Comparison of ENCODE assay signal across 8 cellular contexts in the genomic region with DNA sequence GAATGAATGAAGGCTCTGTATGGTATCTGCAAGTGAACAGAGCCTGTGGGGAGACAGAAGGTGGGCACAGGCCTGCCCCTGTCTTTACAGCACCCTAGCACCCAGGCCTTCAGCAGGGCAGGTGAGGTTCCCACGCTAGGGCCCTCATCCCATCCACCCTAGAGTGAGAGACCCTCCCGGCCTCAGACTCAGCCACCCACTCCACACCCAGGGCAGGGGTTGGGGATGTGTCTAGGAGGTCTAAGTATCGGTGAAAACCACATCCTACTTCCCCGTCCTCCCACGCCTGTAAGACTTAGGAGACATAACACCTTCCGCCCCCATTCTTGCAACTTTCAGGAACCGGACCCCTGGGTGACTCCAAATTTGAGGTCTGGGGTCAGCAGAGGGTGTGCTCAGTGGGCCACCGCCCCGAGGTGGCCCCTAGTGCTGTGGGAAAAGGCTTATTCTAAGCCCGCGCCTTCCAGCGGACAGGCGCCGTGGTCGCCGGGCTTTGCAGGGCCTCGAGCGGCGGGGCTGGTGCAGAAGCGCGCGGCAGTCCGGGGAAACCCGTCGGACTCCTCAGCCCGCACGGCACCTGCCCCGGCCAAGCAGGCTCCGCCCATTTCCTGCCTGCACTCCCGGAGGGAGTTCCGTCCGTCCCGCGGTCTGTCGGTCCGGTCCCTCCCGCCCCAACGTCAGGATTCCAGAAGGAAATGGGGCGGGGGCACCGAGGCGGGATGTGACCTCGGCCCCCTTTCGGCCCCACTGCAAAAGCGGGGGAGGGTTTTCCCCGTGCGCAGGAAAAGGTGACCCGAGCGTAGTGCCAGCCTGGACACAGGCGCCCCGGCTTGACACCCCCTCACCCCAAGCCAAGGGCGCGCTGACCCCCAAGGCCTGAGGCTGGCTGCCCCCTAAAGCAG. TPM values are rescaled to one million over a fixed set of nuclear protein-coding genes. Genes with fewer than 3 reads are reported as not detected.
DNase-seq lines count a peak whose midpoint lies in the region; ATAC-seq, FAIRE-seq and TF ChIP-seq lines count a peak whose summit lies in the region.

No MANE protein-coding gene starts in this region.

- FAIRE-seq in GM18507 (lab: Jason Lieb, UNC): peak; percentile 86
- peak; percentile 83 for FAIRE-seq in K562 (lab: Jason Lieb, UNC)

- no peaks in the 10 kb centered on the region for H3K9me3 ChIP-seq in SJSA1 (replicated peaks)
- no peaks in the 10 kb centered on the region for H3K9me3 ChIP-seq in K562 (replicated peaks; ENCODE audit: control insufficient read depth, insufficient read depth, low read depth, low read length)

- TF ChIP-seq CTCF in K562 (IDR thresholded peaks at IDR 0.05 in 2 of 3, conservative IDR thresholded peaks at IDR 0.05 in 1 of 3; ENCODE audit: insufficient read depth in 2 of 3, low read depth in 1 of 3, low read length in 3 of 3) (no peak), kidney epithelial cell (IDR thresholded peaks at IDR 0.05; ENCODE audit: insufficient read depth, low read length, poor library complexity, severe bottlenecking) (no peak)

- CTCF ChIA-PET in K562 (lab: Yijun Ruan, JAX; ENCODE audit: low intra/inter-chr PET ratio): no interaction called here

- 4% methylated on average over 50 of the region's 52 CpGs for WGBS in K562 (ENCODE audit: insufficient coverage, low coverage, missing lambda C conversion rate)

- TF ChIP-seq EP300 in K562 (IDR thresholded peaks at IDR 0.05; ENCODE audit: low read length): no peak

- intact Hi-C loops in K562 (cut with micrococcal nuclease): loop anchor here (5.0 to 10.0 kb wide), 3 partner anchors 74 to 194 kb away; a partner anchor contains a TSS

- POLR2A ChIA-PET in K562 (lab: Yijun Ruan, JAX): no interaction called here

- H2AFZ ChIP-seq in K562 (ENCODE audit: low read depth, low read length): peak overlapping the region; percentile 79

- peak overlapping the region; percentile 72 to 92 for H3K9ac ChIP-seq in K562 (ENCODE audit: insufficient read depth in 1 of 2, low read depth in 2 of 2, low read length in 2 of 2)

- H3K4me2 ChIP-seq in K562 (ENCODE audit: insufficient read depth, low read length): peak overlapping the region; percentile 74

- H3K27ac ChIP-seq in SJSA1: no peak overlapping the region
- H3K27ac ChIP-seq in K562 (ENCODE audit: extremely low read depth, low read depth, low read length): peak overlapping the region; percentile 83

- H3K9me1 ChIP-seq in K562 (ENCODE audit: control insufficient read depth, insufficient read depth, low read length): peaks cover 3% of the 10 kb centered on the region

- H3K79me2 ChIP-seq in K562 (ENCODE audit: control insufficient read depth, insufficient read depth, low read length): peaks cover 29% of the 10 kb centered on the region

- DNase-seq in AML-193 (lab: John Stamatoyannopoulos, UW) (peak; percentile 19 to 26), GM18507 (ENCODE audit: extremely low spot score, insufficient read length, low read depth) (no peak), HT-29 (ENCODE audit: low spot score) (peak; percentile 96), SJSA1 (ENCODE audit: low read depth in 1 of 2, low spot score in 2 of 2) (peak in 1 of 2 experiments; percentile 63), K562 (ENCODE audit: extremely low read depth in 1 of 4, low spot score in 3 of 4) (peak; percentile 72 to 86 (median 74)), kidney epithelial cell (ENCODE audit: low read depth) (no peak), OCI-M2 (lab: John Stamatoyannopoulos, UW; ENCODE audit: unreplicated experiment) (no peak)
- peak; percentile 33 for DNase-seq in stimulated activated CD4-positive, alpha-beta T cell treated with anti-CD3 and anti-CD28 coated beads, Interleukin-2, amount 100 ng/mL, for 4 hours (ENCODE audit: low read depth)

- TSS peak; percentile 55 for BruUV-seq in K562 (replicated peaks; lab: Mats Ljungman, UMichigan)

- H3K27me3 ChIP-seq in SJSA1 (replicated peaks): peaks cover 6% of the 10 kb centered on the region; the same call in 1 of the 2 replicates
- no peaks in the 10 kb centered on the region for H3K27me3 ChIP-seq in K562 (ENCODE audit: control insufficient read depth in 2 of 2, insufficient read depth in 2 of 2, low read length in 2 of 2)
- H3K27me3 ChIP-seq in kidney epithelial cell (ENCODE audit: control insufficient read depth, insufficient read depth, low read length): no peaks in the 10 kb centered on the region

- peaks cover 11% of the 10 kb centered on the region for H3K36me3 ChIP-seq in SJSA1
- H3K36me3 ChIP-seq in K562 (ENCODE audit: control insufficient read depth, insufficient read depth, low read length): peaks cover 22% of the 10 kb centered on the region; the same call in 2 of the 3 replicates
- H3K36me3 ChIP-seq in kidney epithelial cell (ENCODE audit: control insufficient read depth, insufficient read depth, low read length): no peaks in the 10 kb centered on the region

- TF ChIP-seq POLR2A in K562 (conservative IDR thresholded peaks at IDR 0.05): peak; percentile 63

- TF ChIP-seq RAD21 in K562 (CRISPR knock-in tag; conservative IDR thresholded peaks at IDR 0.05 in 1 of 2, IDR thresholded peaks at IDR 0.05 in 1 of 2): no peak

- peak; percentile 65 for ATAC-seq in K562

- in situ Hi-C loops in K562 (cut with MboI): no loop called here

- H3K4me1 ChIP-seq in SJSA1 (replicated peaks): peaks cover 52% of the 10 kb centered on the region
- peaks cover 29 to 66% of the 10 kb centered on the region in 2 experiments for H3K4me1 ChIP-seq in K562 (replicated peaks in 1 of 2; ENCODE audit: control insufficient read depth in 2 of 2, insufficient read depth in 2 of 2, low read length in 2 of 2)

- H3K4me3 ChIP-seq in SJSA1: peak overlapping the region; percentile 19; the same call in 1 of the 2 replicates
- H3K4me3 ChIP-seq in K562: peak overlapping the region; percentile 100
- peak overlapping the region; percentile 54 for H3K4me3 ChIP-seq in kidney epithelial cell (ENCODE audit: low read depth, low read length)

- no peaks in the 10 kb centered on the region for H4K20me1 ChIP-seq in K562 (replicated peaks; ENCODE audit: control insufficient read depth, insufficient read depth, low read length)

RNA-seq across cellular contexts. Expression of a gene that starts 0.9 kb away (rescaled TPM):
- 47.2 and 51.9 TPM in 2 replicates for total RNA-seq in HT-29 (2014; rRNA removed; shearing (Covaris generic))
- total RNA-seq in SJSA1 (2014; rRNA removed; shearing (Covaris generic)): 0.41 and 0.47 TPM in 2 replicates
- total RNA-seq in K562 (2011; cell fraction: chromatin; rRNA removed; ENCODE audit: low replicate concordance): 3.5 and 12.3 TPM in 2 replicates
- total RNA-seq in K562 (2011; cell fraction: nucleolus; rRNA removed): 7.8 and 11.8 TPM in 2 replicates
- total RNA-seq in K562 (2011; cell fraction: nucleoplasm; rRNA removed): 5.1 and 7.5 TPM in 2 replicates
- total RNA-seq in K562 (2014; rRNA removed) (4.8 and 9.8 TPM in 2 replicates), K562 (2014; rRNA removed; fragmentation: Illumina TruSeq; extraction: Trizol) (0.95 and 1.1 TPM in 2 replicates), K562 (2015; rRNA removed; fragmentation: Illumina TruSeq; extraction: Trizol) (3.5 and 4.8 TPM in 2 replicates), K562 (2021) (12.1 and 15.2 TPM in 2 replicates), kidney epithelial cell (8.0 and 9.6 TPM in 2 replicates)
- polyA plus RNA-seq in K562 (2011; rRNA removed) (3.9 and 6.8 TPM in 2 replicates), K562 (2014; fragmentation: Illumina TruSeq; extraction: Trizol) (6.0 and 9.6 TPM in 2 replicates), K562 (2014; fragmentation: Nextera tagmentation; extraction: Ambion mirVana) (under 1 TPM; 0.37 to 0.52 TPM), K562 (2014; rRNA removed) (11.4 and 12.4 TPM in 2 replicates)
- polyA plus RNA-seq in K562 (2011; cell fraction: cytosol; rRNA removed): 4.6 and 19.2 TPM in 2 replicates
- polyA plus RNA-seq in K562 (2011; cell fraction: nucleus; rRNA removed): 35.1 and 67.7 TPM in 2 replicates
- polyA plus RNA-seq in K562 (2012): 15.0 and 18.1 TPM in 2 replicates
- 0.45 and 0.67 TPM in 2 replicates for polyA minus RNA-seq in K562 (2011; rRNA and poly(A)+ RNA removed)
- polyA minus RNA-seq in K562 (2011; cell fraction: cytosol; rRNA and poly(A)+ RNA removed): 5.6 and 6.4 TPM in 2 replicates
- 2.4 and 3.0 TPM in 2 replicates for polyA minus RNA-seq in K562 (2011; cell fraction: nucleus; rRNA and poly(A)+ RNA removed)

RNA-seq across cellular contexts. Expression of a gene that starts 2.4 kb away (rescaled TPM):
- total RNA-seq in HT-29 (2014; rRNA removed; shearing (Covaris generic)): 102 and 110 TPM in 2 replicates
- 72.1 and 76.6 TPM in 2 replicates for total RNA-seq in SJSA1 (2014; rRNA removed; shearing (Covaris generic))
- 43.5 and 79.2 TPM in 2 replicates for total RNA-seq in K562 (2011; cell fraction: chromatin; rRNA removed; ENCODE audit: low replicate concordance)
- total RNA-seq in K562 (2011; cell fraction: nucleolus; rRNA removed): 37.2 and 37.9 TPM in 2 replicates
- 25.8 and 34.6 TPM in 2 replicates for total RNA-seq in K562 (2011; cell fraction: nucleoplasm; rRNA removed)
- 59.9 and 65.9 TPM in 2 replicates for total RNA-seq in K562 (2014; rRNA removed)
- 37.1 and 45.0 TPM in 2 replicates for total RNA-seq in K562 (2014; rRNA removed; fragmentation: Illumina TruSeq; extraction: Trizol)
- 69.1 and 70.2 TPM in 2 replicates for total RNA-seq in K562 (2015; rRNA removed; fragmentation: Illumina TruSeq; extraction: Trizol)
- total RNA-seq in K562 (2021): 79.5 and 83.2 TPM in 2 replicates
- polyA plus RNA-seq in K562 (2011; rRNA removed): 31.9 and 38.8 TPM in 2 replicates
- polyA plus RNA-seq in K562 (2011; cell fraction: cytosol; rRNA removed): 31.0 and 31.9 TPM in 2 replicates
- 33.2 and 38.3 TPM in 2 replicates for polyA plus RNA-seq in K562 (2011; cell fraction: nucleus; rRNA removed)
- polyA plus RNA-seq in K562 (2012): 64.7 and 71.3 TPM in 2 replicates
- polyA plus RNA-seq in K562 (2014; fragmentation: Illumina TruSeq; extraction: Trizol): 65.2 and 68.2 TPM in 2 replicates
- 1 to 10 TPM; 4.2 to 4.3 TPM for polyA plus RNA-seq in K562 (2014; fragmentation: Nextera tagmentation; extraction: Ambion mirVana)
- polyA plus RNA-seq in K562 (2014; rRNA removed): 53.9 and 60.5 TPM in 2 replicates
- 43.7 and 45.2 TPM in 2 replicates for polyA minus RNA-seq in K562 (2011; rRNA and poly(A)+ RNA removed)
- 40.1 and 44.7 TPM in 2 replicates for polyA minus RNA-seq in K562 (2011; cell fraction: cytosol; rRNA and poly(A)+ RNA removed)
- 16.3 and 25.7 TPM in 2 replicates for polyA minus RNA-seq in K562 (2011; cell fraction: nucleus; rRNA and poly(A)+ RNA removed)
- total RNA-seq in kidney epithelial cell: 75.4 and 78.5 TPM in 2 replicates

RNA-seq across cellular contexts. Expression of a gene that starts 8.8 kb away (rescaled TPM):
- total RNA-seq in HT-29 (2014; rRNA removed; shearing (Covaris generic)): 0.34 and 0.38 TPM in 2 replicates
- 10.9 and 14.3 TPM in 2 replicates for total RNA-seq in SJSA1 (2014; rRNA removed; shearing (Covaris generic))
- total RNA-seq in K562 (2011; cell fraction: chromatin; rRNA removed; ENCODE audit: low replicate concordance): 14.5 and 45.8 TPM in 2 replicates
- 23.8 and 25.5 TPM in 2 replicates for total RNA-seq in K562 (2011; cell fraction: nucleolus; rRNA removed)
- 15.2 and 19.3 TPM in 2 replicates for total RNA-seq in K562 (2011; cell fraction: nucleoplasm; rRNA removed)
- total RNA-seq in K562 (2014; rRNA removed) (13.5 and 17.2 TPM in 2 replicates), K562 (2014; rRNA removed; fragmentation: Illumina TruSeq; extraction: Trizol) (3.2 and 3.8 TPM in 2 replicates), K562 (2015; rRNA removed; fragmentation: Illumina TruSeq; extraction: Trizol) (11.2 and 11.3 TPM in 2 replicates), K562 (2021) (24.9 and 27.8 TPM in 2 replicates), kidney epithelial cell (10.8 TPM in 2 replicates)
- polyA plus RNA-seq in K562 (2011; rRNA removed) (3.9 and 4.2 TPM in 2 replicates), K562 (2014; fragmentation: Illumina TruSeq; extraction: Trizol) (8.2 and 14.9 TPM in 2 replicates), K562 (2014; fragmentation: Nextera tagmentation; extraction: Ambion mirVana) (under 1 TPM; 0.01 to 0.03 TPM), K562 (2014; rRNA removed) (13.0 and 16.5 TPM in 2 replicates)
- 4.1 and 9.7 TPM in 2 replicates for polyA plus RNA-seq in K562 (2011; cell fraction: cytosol; rRNA removed)
- 29.4 and 48.2 TPM in 2 replicates for polyA plus RNA-seq in K562 (2011; cell fraction: nucleus; rRNA removed)
- polyA plus RNA-seq in K562 (2012): 14.3 and 16.2 TPM in 2 replicates
- 1.1 and 2.7 TPM in 2 replicates for polyA minus RNA-seq in K562 (2011; rRNA and poly(A)+ RNA removed)
- 6.3 and 8.5 TPM in 2 replicates for polyA minus RNA-seq in K562 (2011; cell fraction: cytosol; rRNA and poly(A)+ RNA removed)
- polyA minus RNA-seq in K562 (2011; cell fraction: nucleus; rRNA and poly(A)+ RNA removed): 6.7 and 6.9 TPM in 2 replicates

RNA-seq across cellular contexts. Expression of a gene that starts 22.4 kb away (rescaled TPM):
- total RNA-seq in HT-29 (2014; rRNA removed; shearing (Covaris generic)): 63.2 and 68.4 TPM in 2 replicates
- 10.3 and 22.7 TPM in 2 replicates for total RNA-seq in SJSA1 (2014; rRNA removed; shearing (Covaris generic))
- 103 and 254 TPM in 2 replicates for total RNA-seq in K562 (2011; cell fraction: chromatin; rRNA removed; ENCODE audit: low replicate concordance)
- 128 and 153 TPM in 2 replicates for total RNA-seq in K562 (2011; cell fraction: nucleolus; rRNA removed)
- 102 and 113 TPM in 2 replicates for total RNA-seq in K562 (2011; cell fraction: nucleoplasm; rRNA removed)
- total RNA-seq in K562 (2014; rRNA removed): 28.5 and 36.8 TPM in 2 replicates
- 7.9 and 10.8 TPM in 2 replicates for total RNA-seq in K562 (2014; rRNA removed; fragmentation: Illumina TruSeq; extraction: Trizol)
- 21.5 and 24.1 TPM in 2 replicates for total RNA-seq in K562 (2015; rRNA removed; fragmentation: Illumina TruSeq; extraction: Trizol)
- total RNA-seq in K562 (2021): 46.1 and 52.8 TPM in 2 replicates
- polyA plus RNA-seq in K562 (2011; rRNA removed): 26.9 and 40.4 TPM in 2 replicates
- polyA plus RNA-seq in K562 (2011; cell fraction: cytosol; rRNA removed): 35.2 and 67.5 TPM in 2 replicates
- polyA plus RNA-seq in K562 (2011; cell fraction: nucleus; rRNA removed): 185 and 221 TPM in 2 replicates
- polyA plus RNA-seq in K562 (2012): 35.3 and 54.9 TPM in 2 replicates
- 24.2 and 36.6 TPM in 2 replicates for polyA plus RNA-seq in K562 (2014; fragmentation: Illumina TruSeq; extraction: Trizol)
- polyA plus RNA-seq in K562 (2014; fragmentation: Nextera tagmentation; extraction: Ambion mirVana): 1 to 10 TPM; 3.1 to 6.6 TPM
- 49.0 and 57.1 TPM in 2 replicates for polyA plus RNA-seq in K562 (2014; rRNA removed)
- polyA minus RNA-seq in K562 (2011; rRNA and poly(A)+ RNA removed): 14.0 and 18.9 TPM in 2 replicates
- 20.3 and 21.6 TPM in 2 replicates for polyA minus RNA-seq in K562 (2011; cell fraction: cytosol; rRNA and poly(A)+ RNA removed)
- 40.1 and 51.8 TPM in 2 replicates for polyA minus RNA-seq in K562 (2011; cell fraction: nucleus; rRNA and poly(A)+ RNA removed)
- total RNA-seq in kidney epithelial cell: 19.6 and 25.6 TPM in 2 replicates

RNA-seq across cellular contexts. Expression of a gene that starts 57.4 kb away (rescaled TPM):
- total RNA-seq in HT-29 (2014; rRNA removed; shearing (Covaris generic)): 0.69 and 1.5 TPM in 2 replicates
- 0.24 and 0.94 TPM in 2 replicates for total RNA-seq in SJSA1 (2014; rRNA removed; shearing (Covaris generic))
- total RNA-seq in K562 (2011; cell fraction: chromatin; rRNA removed; ENCODE audit: low replicate concordance): 5.2 and 13.5 TPM in 2 replicates
- total RNA-seq in K562 (2011; cell fraction: nucleolus; rRNA removed): 6.7 and 7.0 TPM in 2 replicates
- total RNA-seq in K562 (2011; cell fraction: nucleoplasm; rRNA removed): 4.0 and 4.6 TPM in 2 replicates
- total RNA-seq in K562 (2014; rRNA removed): 0.59 and 0.73 TPM in 2 replicates
- 0.10 and 0.22 TPM in 2 replicates for total RNA-seq in K562 (2014; rRNA removed; fragmentation: Illumina TruSeq; extraction: Trizol)
- total RNA-seq in K562 (2015; rRNA removed; fragmentation: Illumina TruSeq; extraction: Trizol): 0.36 and 0.45 TPM in 2 replicates
- 0.67 and 1.1 TPM in 2 replicates for total RNA-seq in K562 (2021)
- polyA plus RNA-seq in K562 (2011; rRNA removed): 0.11 and 0.22 TPM in 2 replicates
- polyA plus RNA-seq in K562 (2011; cell fraction: cytosol; rRNA removed): 0.10 and 0.36 TPM in 2 replicates
- 1.6 and 3.1 TPM in 2 replicates for polyA plus RNA-seq in K562 (2011; cell fraction: nucleus; rRNA removed)
- polyA plus RNA-seq in K562 (2012): 0.43 and 0.46 TPM in 2 replicates
- 0.11 and 0.16 TPM in 2 replicates for polyA plus RNA-seq in K562 (2014; fragmentation: Illumina TruSeq; extraction: Trizol)
- polyA plus RNA-seq in K562 (2014; fragmentation: Nextera tagmentation; extraction: Ambion mirVana): not detected
- polyA plus RNA-seq in K562 (2014; rRNA removed): 0.94 and 1.6 TPM in 2 replicates
- polyA minus RNA-seq in K562 (2011; rRNA and poly(A)+ RNA removed): 0.35 and 0.42 TPM in 2 replicates
- 0.27 TPM in 1 of 2 replicates, not detected in the other for polyA minus RNA-seq in K562 (2011; cell fraction: cytosol; rRNA and poly(A)+ RNA removed)
- polyA minus RNA-seq in K562 (2011; cell fraction: nucleus; rRNA and poly(A)+ RNA removed): 1.8 TPM in 2 replicates
- total RNA-seq in kidney epithelial cell: 0.21 and 0.27 TPM in 2 replicates

Comparison
In these comparisons a context has a peak if more than half of its experiments do, and no peak if none do; other contexts are left out.
1. DNase-seq: peak in AML-193 (2 of 2), HT-29 (single experiment), K562 (4 of 4) and stimulated activated CD4-positive, alpha-beta T cell treated with anti-CD3 and anti-CD28 coated beads, Interleukin-2, amount 100 ng/mL, for 4 hours (single experiment); none in GM18507 (single experiment), kidney epithelial cell (single experiment) and OCI-M2 (single experiment).
2. H3K4me3 ChIP-seq: peak in every context shown above with its lines; median percentile 100 in K562; 54 in kidney epithelial cell; 19 in SJSA1.